8 cellular contexts compared by ENCODE assay signal in the genomic region with DNA sequence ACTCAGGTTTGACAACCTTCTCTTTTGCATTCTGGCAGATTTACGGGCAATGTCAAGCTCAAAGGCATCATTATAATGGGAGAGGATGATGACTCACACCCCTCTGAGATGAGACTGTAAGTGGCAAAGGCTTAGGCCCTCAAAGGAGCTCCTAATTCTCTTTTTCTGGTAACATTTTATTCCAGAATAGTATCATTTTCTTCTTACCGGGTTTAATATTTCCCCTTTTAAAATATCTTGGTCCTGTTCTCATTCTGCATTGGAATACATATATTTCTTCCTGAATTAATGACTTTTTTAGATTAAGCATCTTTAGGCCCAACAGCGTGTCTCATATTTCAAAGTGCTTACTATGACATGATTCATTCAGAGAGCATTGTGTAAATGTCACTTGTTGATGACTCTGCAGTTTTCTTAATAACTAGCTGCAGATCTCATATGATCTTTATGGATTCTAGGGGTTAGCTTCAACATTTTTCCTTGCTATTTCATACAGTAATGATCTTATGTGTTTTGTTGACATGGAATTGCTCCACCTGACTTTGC. TPM values are rescaled to one million over a fixed set of nuclear protein-coding genes. Genes with fewer than 3 reads are reported as not detected.
DNase-seq lines count a peak whose midpoint lies in the region; TF ChIP-seq lines count a peak whose summit lies in the region.

No MANE protein-coding gene starts in this region.

- no CpG with 5 or more reads among the region's 3 CpGs for WGBS in trophoblast cell (ENCODE audit: extremely low coverage, insufficient coverage, insufficient read length)

- H3K9me3 ChIP-seq in OCI-LY3 (ENCODE audit: insufficient read depth, low read length) (no peaks in the 10 kb centered on the region), duodenal mucosa (ENCODE audit: control insufficient read depth in 1 of 2, low read length in 2 of 2) (no peaks in the 10 kb centered on the region), trophoblast cell (ENCODE audit: insufficient read depth, low read depth, low read length) (no peaks in the 10 kb centered on the region)

- peak overlapping the region; percentile 77 for H3K27ac Mint-ChIP-seq in T-helper 1 cell treated with Interleukin-12 subunit alpha and Interleukin-12 subunit beta and Interleukin-4 antibody, amounts not matched to agents 30 μg/mL and 1 μg/mL, for 36 hours

- no peak overlapping the region for H2BK120ac ChIP-seq in trophoblast cell (ENCODE audit: insufficient read depth, low read length, poor library complexity)

- peak overlapping the region; percentile 91 for H3K4me3 Mint-ChIP-seq in T-helper 1 cell treated with Interleukin-12 subunit alpha and Interleukin-12 subunit beta and Interleukin-4 antibody, amounts not matched to agents 30 μg/mL and 1 μg/mL, for 36 hours

- H4K12ac ChIP-seq in trophoblast cell (ENCODE audit: low read depth, low read length) = no peak overlapping the region

- H3K9me3 Mint-ChIP-seq in T-helper 1 cell treated with Interleukin-12 subunit alpha and Interleukin-12 subunit beta and Interleukin-4 antibody, amounts not matched to agents 30 μg/mL and 1 μg/mL, for 36 hours = no peaks in the 10 kb centered on the region

- H3K36me3 ChIP-seq in OCI-LY3 (replicated peaks; ENCODE audit: low read depth, low read length) (peaks cover 9% of the 10 kb centered on the region), duodenal mucosa (ENCODE audit: control insufficient read depth in 1 of 2, insufficient read depth in 2 of 2, low read length in 2 of 2) (peaks cover 0 to 21% of the 10 kb centered on the region in 2 donors), trophoblast cell (ENCODE audit: control insufficient read depth in 1 of 2, insufficient read depth in 2 of 2, low read length in 2 of 2) (peaks cover 5 to 9% of the 10 kb centered on the region in 2 experiments)

- H2BK12ac ChIP-seq in trophoblast cell (ENCODE audit: low read length) = no peak overlapping the region

- no peak overlapping the region for H4K8ac ChIP-seq in trophoblast cell (ENCODE audit: low read depth, low read length)

- H3K4me1 Mint-ChIP-seq in T-helper 1 cell treated with Interleukin-12 subunit alpha and Interleukin-12 subunit beta and Interleukin-4 antibody, amounts not matched to agents 30 μg/mL and 1 μg/mL, for 36 hours (ENCODE audit: low read depth) = peaks cover 36% of the 10 kb centered on the region

- H3K14ac ChIP-seq in trophoblast cell (ENCODE audit: low read length) = no peak overlapping the region

- H3K36me3 Mint-ChIP-seq in T-helper 1 cell treated with Interleukin-12 subunit alpha and Interleukin-12 subunit beta and Interleukin-4 antibody, amounts not matched to agents 30 μg/mL and 1 μg/mL, for 36 hours (ENCODE audit: low read depth) = peaks cover 22% of the 10 kb centered on the region

- H2BK5ac ChIP-seq in trophoblast cell (ENCODE audit: low read depth, low read length, poor library complexity) = no peak overlapping the region

- H3K23ac ChIP-seq in trophoblast cell (ENCODE audit: low read length) = no peak overlapping the region

- no peaks in the 10 kb centered on the region for H3K27me3 Mint-ChIP-seq in T-helper 1 cell treated with Interleukin-12 subunit alpha and Interleukin-12 subunit beta and Interleukin-4 antibody, amounts not matched to agents 30 μg/mL and 1 μg/mL, for 36 hours (ENCODE audit: low read depth)

- H3K4me2 ChIP-seq in OCI-LY3 (ENCODE audit: low read length) = peak overlapping the region; percentile 92
- H3K4me2 ChIP-seq in trophoblast cell (ENCODE audit: low read length) = no peak overlapping the region

- H3K27me3 ChIP-seq in OCI-LY3 (ENCODE audit: low read depth, low read length) (no peaks in the 10 kb centered on the region), duodenal mucosa (ENCODE audit: control insufficient read depth in 1 of 2, insufficient read depth in 2 of 2, low read length in 2 of 2) (no peaks in the 10 kb centered on the region), trophoblast cell (ENCODE audit: insufficient read depth, low read length) (no peaks in the 10 kb centered on the region)

- no peak overlapping the region for H3K18ac ChIP-seq in trophoblast cell (ENCODE audit: low read length)

- H3K27ac ChIP-seq in OCI-LY3 (ENCODE audit: low read length) (no peak overlapping the region), duodenal mucosa (ENCODE audit: low read depth, low read length) (no peak overlapping the region), trophoblast cell (ENCODE audit: low read depth, low read length) (no peak overlapping the region)

- H4K91ac ChIP-seq in trophoblast cell (ENCODE audit: low read depth, low read length) = no peak overlapping the region

- peaks cover 5% of the 10 kb centered on the region for H3K79me1 ChIP-seq in trophoblast cell (ENCODE audit: low read length)

- no peak for TF ChIP-seq CTCF in OCI-LY3 (IDR thresholded peaks at IDR 0.05; ENCODE audit: low read depth, low read length)

- H2AFZ ChIP-seq in OCI-LY3 (ENCODE audit: low read depth, low read length) (no peak overlapping the region), trophoblast cell (ENCODE audit: insufficient read depth, low read length, poor library complexity) (no peak overlapping the region)

- H2AK5ac ChIP-seq in trophoblast cell (ENCODE audit: low read length) = no peak overlapping the region

- DNase-seq in T-helper 1 cell (no peak), trophoblast cell (peak in 1 of 2 donors; percentile 34), D341Med (ENCODE audit: low spot score) (no peak), NCI-H1092 (lab: John Stamatoyannopoulos, UW) (no peak)
- no peak for DNase-seq in stimulated activated CD4-positive, alpha-beta T cell treated with anti-CD3 and anti-CD28 coated beads, Interleukin-2, amount 100 ng/mL, for 48 hours

- H3K9ac ChIP-seq in OCI-LY3 (ENCODE audit: low read length) (no peak overlapping the region), duodenal mucosa (ENCODE audit: low read depth in 1 of 2, low read length in 2 of 2) (no peak overlapping the region), trophoblast cell (ENCODE audit: low read length) (no peak overlapping the region)

- peak overlapping the region; percentile 33 for H3K4ac ChIP-seq in trophoblast cell (ENCODE audit: low read depth, low read length)

- H3K79me2 ChIP-seq in OCI-LY3 (ENCODE audit: low read length) (peaks cover 58% of the 10 kb centered on the region), trophoblast cell (ENCODE audit: control insufficient read depth, insufficient read depth, low read length, poor library complexity) (peaks cover 12% of the 10 kb centered on the region)

- H3K4me1 ChIP-seq in OCI-LY3 (ENCODE audit: low read length) = peaks cover 8% of the 10 kb centered on the region
- peaks cover 15 to 23% of the 10 kb centered on the region in 2 donors for H3K4me1 ChIP-seq in duodenal mucosa (ENCODE audit: control insufficient read depth in 1 of 2, insufficient read depth in 2 of 2, low read length in 2 of 2)
- H3K4me1 ChIP-seq in trophoblast cell (ENCODE audit: control insufficient read depth in 1 of 2, insufficient read depth in 2 of 2, low read length in 2 of 2) = peaks cover 3 to 8% of the 10 kb centered on the region in 2 experiments

- H3K4me3 ChIP-seq in OCI-LY3 (ENCODE audit: low read length) = peak overlapping the region; percentile 90
- H3K4me3 ChIP-seq in duodenal mucosa (ENCODE audit: low read depth in 1 of 2, low read length in 2 of 2) = peak overlapping the region; percentile 94 to 99
- H3K4me3 ChIP-seq in trophoblast cell (ENCODE audit: low read depth, low read length) = no peak overlapping the region

- H4K20me1 ChIP-seq in OCI-LY3 (ENCODE audit: insufficient read depth, low read length) = peaks cover 7% of the 10 kb centered on the region; the same call in 1 of the 2 replicates

RNA-seq across cellular contexts. Expression of gene PITHD1, which starts 1.7 kb away (rescaled TPM):
- polyA plus RNA-seq in trophoblast cell (2013) = 21.1 TPM in 2 replicates

RNA-seq across cellular contexts. Expression of gene LYPLA2, which starts 11.0 kb away (rescaled TPM):
- polyA plus RNA-seq in trophoblast cell (2013) = 97.8 and 104 TPM in 2 replicates

RNA-seq across cellular contexts. Expression of gene GALE, which starts 20.7 kb away (rescaled TPM):
- polyA plus RNA-seq in trophoblast cell (2013) = 48.7 and 50.7 TPM in 2 replicates

RNA-seq across cellular contexts. Expression of gene ELOA, which starts 36.6 kb away (rescaled TPM):
- 28.1 and 28.4 TPM in 2 replicates for polyA plus RNA-seq in trophoblast cell (2013)

RNA-seq across cellular contexts. Expression of gene HMGCL, which starts 45.3 kb away (rescaled TPM):
- 15.7 and 16.7 TPM in 2 replicates for polyA plus RNA-seq in trophoblast cell (2013)
